16 cellular contexts compared by ENCODE assay signal in genomic region chr16:70711211-70711978, GRCh38. TPM values are rescaled to one million over a fixed set of nuclear protein-coding genes. Genes with fewer than 3 reads are reported as not detected.
A peak's percentile ranks its signal among the peaks of the same experiment; 100 is the strongest.
DNase-seq lines count a peak whose midpoint lies in the region; TF ChIP-seq lines count a peak whose summit lies in the region.
"Had no signal": no experiment of that assay in that cellular context is flagged by ENCODE, and none has a peak within 500 bp of the region (broad histone marks: within the 10 kb centered on the region; RNA-seq: fewer than 3 reads in every experiment).

No MANE protein-coding gene starts in this region.

- 73% methylated on average over 13 of the region's 13 CpGs for WGBS in liver
- WGBS in smooth muscle cell (ENCODE audit: low lambda C conversion rate): 57% methylated on average over 13 of the region's 13 CpGs
- 68 to 85% (median 80%) methylated on average over 9 to 13 of the region's 13 CpGs for WGBS in stomach, 5 donors

- TF ChIP-seq CTCF in liver (IDR thresholded peaks at IDR 0.05; ENCODE audit: low read depth, low read length, missing input control): no peak
- TF ChIP-seq CTCF in smooth muscle cell (IDR thresholded peaks at IDR 0.05; ENCODE audit: borderline replicate concordance, insufficient read depth, poor library complexity, severe bottlenecking): no peak
- no peak for TF ChIP-seq CTCF in stomach (IDR thresholded peaks at IDR 0.05)

- H3K9ac ChIP-seq in NT2/D1 (ENCODE audit: insufficient read length, low read depth) (peak overlapping the region; percentile 42), liver (ENCODE audit: low read depth in 1 of 2, low read length in 2 of 2) (no peak overlapping the region), smooth muscle cell (ENCODE audit: low read depth) (peak overlapping the region; percentile 1)

- DNase-seq in DMS79 treated with DMSO at 0.1 percent for 48 hours (lab: John Stamatoyannopoulos, UW): peak; percentile 55
- no peak for DNase-seq in NT2/D1 (ENCODE audit: low read depth, low spot score)
- DNase-seq in smooth muscle cell (lab: John Stamatoyannopoulos, UW; ENCODE audit: unreplicated experiment): no peak
- no peak for DNase-seq in GDM1 (lab: John Stamatoyannopoulos, UW)
- no peak for DNase-seq in GF-D8 (lab: John Stamatoyannopoulos, UW)
- no peak for DNase-seq in T-helper 1 cell
- DNase-seq in stomach: no peak
- DNase-seq: activated CD8-positive, alpha-beta memory T cell treated with anti-CD3 and anti-CD28 coated beads, Interleukin-2, amount 10 ng/mL, durations not matched to agents 7 days and 5 days; activated effector memory CD4-positive, alpha-beta T cell treated with anti-CD3 and anti-CD28 coated beads, Interleukin-2, amount 50 U/mL, for 16 hours; COR-L47; EL; NCI-H2029; NCI-H526; posterior cingulate gyrus; stimulated activated naive B cell treated with anti-CD40 and anti-IgM and Interleukin-4, amounts not matched to agents 10 μg/mL and 1 μg/mL and 100 μg/mL, for 72 hours had no signal

- H3K79me2 ChIP-seq in smooth muscle cell (ENCODE audit: low read depth): no peaks in the 10 kb centered on the region

- H3K4me1 ChIP-seq in NT2/D1 (ENCODE audit: insufficient read depth, insufficient read length) (peaks cover 45% of the 10 kb centered on the region), liver (ENCODE audit: control insufficient read depth in 4 of 4, insufficient read depth in 4 of 4, low read length in 3 of 4) (peaks cover 29 to 49% (median 43%) of the 10 kb centered on the region in 4 donors), smooth muscle cell (ENCODE audit: low read depth) (peaks cover 25% of the 10 kb centered on the region), stomach (peaks cover 30 to 88% (median 57%) of the 10 kb centered on the region in 4 donors)

- H3K27me3 ChIP-seq in NT2/D1 (ENCODE audit: insufficient read depth, insufficient read length) (no peaks in the 10 kb centered on the region), liver (ENCODE audit: control insufficient read depth in 4 of 4, insufficient read depth in 4 of 4, low read length in 3 of 4) (no peaks in the 10 kb centered on the region), smooth muscle cell (ENCODE audit: low read depth) (no peaks in the 10 kb centered on the region), stomach (no peaks in the 10 kb centered on the region)

- peak overlapping the region; percentile 15 for H3K4me2 ChIP-seq in smooth muscle cell

- H3K4me3 ChIP-seq in NT2/D1 (ENCODE audit: insufficient read length, low read depth): no peak overlapping the region
- H3K4me3 ChIP-seq in liver (ENCODE audit: low read depth in 1 of 3, low read length in 3 of 3): no peak overlapping the region
- H3K4me3 ChIP-seq in smooth muscle cell: no peak overlapping the region
- H3K4me3 ChIP-seq in stomach: no peak overlapping the region

- H3K27ac ChIP-seq in liver (ENCODE audit: low read depth in 1 of 2, low read length in 2 of 2) (peak overlapping the region; percentile 88 to 93), smooth muscle cell (ENCODE audit: low read depth) (no peak overlapping the region), stomach (peak overlapping the region in 2 of 5 donors; percentile 29 to 89)

- H3K9me3 ChIP-seq in NT2/D1 (ENCODE audit: insufficient read depth, low read length) (no peaks in the 10 kb centered on the region), liver (ENCODE audit: control insufficient read depth in 4 of 4, low read length in 3 of 4) (no peaks in the 10 kb centered on the region), smooth muscle cell (replicated peaks; ENCODE audit: low read depth) (no peaks in the 10 kb centered on the region), stomach (no peaks in the 10 kb centered on the region)

- H4K20me1 ChIP-seq in smooth muscle cell (ENCODE audit: low read depth): no peaks in the 10 kb centered on the region

- no peak overlapping the region for H2AFZ ChIP-seq in smooth muscle cell (ENCODE audit: low read depth)

- TF ChIP-seq RAD21 in liver (IDR thresholded peaks at IDR 0.05): peak; percentile 21 to 28

- no peak for TF ChIP-seq EP300 in stomach (IDR thresholded peaks at IDR 0.05)

- H3K36me3 ChIP-seq in NT2/D1 (ENCODE audit: insufficient read depth, insufficient read length, low read length): peaks cover 21% of the 10 kb centered on the region
- H3K36me3 ChIP-seq in liver (ENCODE audit: control insufficient read depth in 4 of 4, insufficient read depth in 3 of 4, low read depth in 1 of 4, low read length in 3 of 4): no peaks in the 10 kb centered on the region
- no peaks in the 10 kb centered on the region for H3K36me3 ChIP-seq in smooth muscle cell (ENCODE audit: low read depth)
- H3K36me3 ChIP-seq in stomach: peaks cover 0 to 14% (median 7%) of the 10 kb centered on the region in 4 donors

- TF ChIP-seq POLR2A in stomach (IDR thresholded peaks at IDR 0.05): no peak

- intact Hi-C loops in stomach (cut with DNase I; ENCODE audit: low total_unique reads): no loop called here

- H3F3A ChIP-seq in smooth muscle cell (ENCODE audit: low read depth): no peaks in the 10 kb centered on the region

TF ChIP-seq in liver, 16 proteins besides CTCF, POLR2A, EP300 and RAD21:
- TF ChIP-seq RXRA (IDR thresholded peaks at IDR 0.05): peak in 1 of 2 donors; percentile 80
- peak; percentile 51 to 81 for TF ChIP-seq HNF4A (conservative IDR thresholded peaks at IDR 0.05)
- TF ChIP-seq SP1 (IDR thresholded peaks at IDR 0.05): peak; percentile 43
- no peak for TF ChIP-seq REST (IDR thresholded peaks at IDR 0.05)
- TF ChIP-seq MAX (IDR thresholded peaks at IDR 0.05): peak; percentile 96
- TF ChIP-seq HNF4G (IDR thresholded peaks at IDR 0.05): no peak

RNA-seq across cellular contexts. Expression of gene MTSS2, which starts 25.5 kb away (rescaled TPM):
- total RNA-seq in liver: 10 to 100 TPM; 26.7 to 45.1 TPM
- polyA plus RNA-seq in liver: 10 to 100 TPM in 1 of 2 donors, 1 to 10 TPM in 1; 3.8 to 95.7 TPM
- 19.5 and 27.1 TPM in 2 replicates for total RNA-seq in smooth muscle cell
- polyA plus RNA-seq in smooth muscle cell: 4.2 and 8.7 TPM in 2 replicates
- total RNA-seq in stomach: 10 to 100 TPM in 4 of 5 donors, 1 to 10 TPM in 1; 5.8 to 50.7 (median 17.4) TPM
- 10 to 100 TPM; 19.7 to 42.2 (median 33.0) TPM for polyA plus RNA-seq in stomach

Comparison
In these comparisons a context has a peak if more than half of its experiments do, and no peak if none do; other contexts are left out.
1. H3K9ac ChIP-seq: peak in NT2/D1 (single experiment) and smooth muscle cell (single experiment); none in liver (0 of 2).